21 cellular contexts compared by ENCODE assay signal in the genomic region with DNA sequence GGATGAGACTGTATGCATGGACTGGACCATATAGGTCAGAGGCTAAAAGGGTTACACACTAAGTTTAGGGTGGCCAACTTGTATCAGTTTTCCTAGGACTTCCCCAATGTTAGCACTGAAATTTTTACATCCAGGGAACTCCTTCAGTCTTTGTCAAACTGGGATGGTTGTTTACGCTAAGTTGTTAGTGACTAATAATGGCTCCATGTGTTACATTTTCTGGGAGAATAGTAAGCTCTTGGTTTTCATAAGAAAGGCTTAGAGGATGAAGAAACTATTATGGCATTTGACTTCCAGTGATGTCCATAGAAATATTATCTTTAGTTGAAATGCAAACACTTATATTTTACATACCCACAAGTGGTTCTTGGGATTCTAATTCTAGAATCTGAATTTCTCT. TPM values are rescaled to one million over a fixed set of nuclear protein-coding genes. Genes with fewer than 3 reads are reported as not detected.
"Had no signal": no experiment of that assay in that cellular context is flagged by ENCODE, and none has a peak within 500 bp of the region (broad histone marks: within the 10 kb centered on the region; RNA-seq: fewer than 3 reads in every experiment).

No MANE protein-coding gene starts in this region.

- H3K27me3 ChIP-seq: ascending aorta, body of pancreas, SJSA1 had no signal

- H3K4me3 ChIP-seq: ascending aorta, body of pancreas, SJSA1 had no signal

- H3K4me1 ChIP-seq: ascending aorta, SJSA1 had no signal

- H3K9me3 ChIP-seq: ascending aorta, body of pancreas, SJSA1 had no signal

- H3K36me3 ChIP-seq: ascending aorta, SJSA1 had no signal

- H3K27ac ChIP-seq: ascending aorta, body of pancreas, SJSA1 had no signal

- DNase-seq: activated CD4-positive, alpha-beta T cell treated with anti-CD3 and anti-CD28 coated beads for 48 hours; activated CD4-positive, alpha-beta T cell treated with anti-CD3 and anti-CD28 coated beads, Interleukin-2, amount 50 U/mL, for 4 hours; activated CD8-positive, alpha-beta memory T cell treated with anti-CD3 and anti-CD28 coated beads, Interleukin-2, amount 50 U/mL, for 48 hours; activated CD8-positive, alpha-beta T cell treated with anti-CD3 and anti-CD28 coated beads, Interleukin-2, amount 10 ng/mL, durations not matched to agents 7 days and 5 days; activated naive CD4-positive, alpha-beta T cell treated with anti-CD3 and anti-CD28 coated beads, Interleukin-2, amount 50 U/mL, for 16 hours; activated naive CD8-positive, alpha-beta T cell treated with anti-CD3 and anti-CD28 coated beads, Interleukin-2, amount 10 ng/mL, durations not matched to agents 7 days and 5 days; activated T-cell treated with anti-CD3 and anti-CD28 coated beads, Interleukin-2, amount 50 U/mL, for 1 hour; amniotic stem cell; body of pancreas; central memory CD4-positive, alpha-beta T cell; MM.1S; NCI-H1105; NCI-H1436; NCI-H1694 treated with DMSO at 0.1 percent for 48 hours; NCI-H2081; NCI-H510A treated with DMSO at 0.1 percent for 48 hours; NCI-H69; NK-92 treated with Interleukin-12 subunit alpha and Interleukin-12 subunit beta, amount 100 ng/mL, for 24 hours; SHP77 had no signal

RNA-seq across cellular contexts. Expression of a gene that starts 57.9 kb away (rescaled TPM):
- total RNA-seq: activated CD8-positive, alpha-beta T cell treated with anti-CD3 and anti-CD28 coated beads, Interleukin-2, amount 10 ng/mL, durations not matched to agents 7 days and 5 days; SJSA1 had no signal
